In genomic region chr17:76506408-76507328, GRCh38 we compare ENCODE assay signal across 9 cellular contexts. TPM values are rescaled to one million over a fixed set of nuclear protein-coding genes. Genes with fewer than 3 reads are reported as not detected.
DNase-seq lines count a peak whose midpoint lies in the region; ATAC-seq and TF ChIP-seq lines count a peak whose summit lies in the region.
"Had no signal": no experiment of that assay in that cellular context is flagged by ENCODE, and none has a peak within 500 bp of the region (broad histone marks: within the 10 kb centered on the region; RNA-seq: fewer than 3 reads in every experiment).

No MANE protein-coding gene starts in this region.

- DNase-seq in COR-L47 (lab: John Stamatoyannopoulos, UW) = peak; percentile 57
- peak; percentile 96 for DNase-seq in H9
- peak; percentile 59 for DNase-seq in NCI-H226
- peak; percentile 75 for DNase-seq in activated CD4-positive, CD25-positive, alpha-beta regulatory T cell treated with anti-CD3 and anti-CD28 coated beads, Interleukin-2, amount 50 U/mL, for 16 hours (ENCODE audit: low read depth, low spot score)
- peak; percentile 54 for DNase-seq in mammary epithelial cell
- no peak for DNase-seq in kidney epithelial cell (ENCODE audit: low read depth)
- DNase-seq in stimulated activated CD4-positive, alpha-beta T cell treated with anti-CD3 and anti-CD28 coated beads, Interleukin-2, amount 100 ng/mL, for 4 hours (ENCODE audit: low read depth) = peak; percentile 79

- peak overlapping the region in 1 of 2 experiments; percentile 65; a peak in 2 of 5 replicates for H3K4me3 Mint-ChIP-seq in H9
- H3K4me3 Mint-ChIP-seq: T-helper 1 cell treated with Interleukin-12 subunit alpha and Interleukin-12 subunit beta and Interleukin-4 antibody, amounts not matched to agents 30 μg/mL and 1 μg/mL, for 36 hours had no signal

- no peaks in the 10 kb centered on the region for H3K79me1 ChIP-seq in H9 (ENCODE audit: insufficient read depth, low read depth, low read length, poor library complexity, severe bottlenecking)

- H3K4me1 Mint-ChIP-seq in H9 = peaks cover 15 to 26% of the 10 kb centered on the region in 2 experiments

- no CpG with 5 or more reads among the region's 24 CpGs for WGBS in H9 (ENCODE audit: extremely low coverage, insufficient read length, low lambda C conversion rate)
- WGBS in mammary epithelial cell (ENCODE audit: low coverage, missing lambda C conversion rate) = 22% methylated on average over 19 of the region's 24 CpGs

- in situ Hi-C loops in mammary epithelial cell (cut with MboI; ENCODE audit: low sequenced_read_pairs in 2 of 2) = loop anchor here (5.0 to 10.0 kb wide), 4 partner anchors 39 to 202 kb away; partner anchors contain the start of genes AANAT (in 2 of the 2) and QRICH2 (in 1 of the 2)

- H3K9ac ChIP-seq in H9 (ENCODE audit: extremely low read depth, insufficient read length, low read length) = no peak overlapping the region
- no peak overlapping the region for H3K9ac ChIP-seq in mammary epithelial cell (ENCODE audit: insufficient read depth, low read length)

- H3K4me1 ChIP-seq in H9 (ENCODE audit: insufficient read depth, low read length) (peaks cover 1% of the 10 kb centered on the region; the same call in 1 of the 2 replicates), mammary epithelial cell (ENCODE audit: insufficient read depth, low read length) (peaks cover 8% of the 10 kb centered on the region)

- H3K14ac ChIP-seq in H9 (ENCODE audit: insufficient read depth, low read length) = no peak overlapping the region; the same call in 1 of the 2 replicates

- no peaks in the 10 kb centered on the region for H3K27me3 ChIP-seq in H9 (ENCODE audit: insufficient read depth, low read length)
- no peaks in the 10 kb centered on the region for H3K27me3 ChIP-seq in mammary epithelial cell (ENCODE audit: insufficient read depth, low read length)
- peaks cover 2% of the 10 kb centered on the region for H3K27me3 ChIP-seq in kidney epithelial cell (ENCODE audit: control insufficient read depth, insufficient read depth, low read length)

- no peak overlapping the region for H3K56ac ChIP-seq in H9 (ENCODE audit: insufficient read length, low read depth, low read length)

- H3K27ac ChIP-seq in H9 (ENCODE audit: insufficient read length, low read depth, low read length) (no peak overlapping the region), mammary epithelial cell (ENCODE audit: insufficient read depth, low read depth, low read length) (no peak overlapping the region)

- H3K4me2 ChIP-seq in H9 (ENCODE audit: insufficient read depth, insufficient read length, low read length) (no peak overlapping the region), mammary epithelial cell (ENCODE audit: insufficient read depth, low read depth, low read length) (peak overlapping the region; percentile 56)

- H3T11ph ChIP-seq in H9 (ENCODE audit: low read length) = no peak overlapping the region

- no peak overlapping the region for H3K27ac Mint-ChIP-seq in H9
- H3K27ac Mint-ChIP-seq: T-helper 1 cell treated with Interleukin-12 subunit alpha and Interleukin-12 subunit beta and Interleukin-4 antibody, amounts not matched to agents 30 μg/mL and 1 μg/mL, for 36 hours had no signal

- H2BK20ac ChIP-seq in H9 (ENCODE audit: low read depth, low read length, poor library complexity, severe bottlenecking) = no peak overlapping the region

- H3K9me3 ChIP-seq in H9 (ENCODE audit: control insufficient read depth, low read depth, low read length) = no peaks in the 10 kb centered on the region
- no peaks in the 10 kb centered on the region for H3K9me3 ChIP-seq in mammary epithelial cell (replicated peaks; ENCODE audit: insufficient read depth, low read length)

- H2AFZ ChIP-seq in H9 (ENCODE audit: low read length) (no peak overlapping the region), mammary epithelial cell (ENCODE audit: low read depth, low read length) (peak overlapping the region; percentile 77)

- H3K36me3 ChIP-seq in mammary epithelial cell (ENCODE audit: insufficient read depth, low read length) (no peaks in the 10 kb centered on the region), kidney epithelial cell (ENCODE audit: control insufficient read depth, insufficient read depth, low read length) (no peaks in the 10 kb centered on the region)

- H2BK5ac ChIP-seq in H9 (ENCODE audit: insufficient read length, low read length) = no peak overlapping the region

- no peak overlapping the region for H4K91ac ChIP-seq in H9 (ENCODE audit: insufficient read length, low read depth, low read length)

- dilution Hi-C loops in mammary epithelial cell (cut with HindIII; ENCODE audit: low sequenced_read_pairs) = loop anchor here (10.0 kb wide), 1 partner anchor 112 kb away; no protein-coding TSS in a partner anchor

- CTCF ChIA-PET in mammary epithelial cell (lab: Charles Lee; ENCODE audit: low non-redundant PET) = interaction anchor here (0.6 kb wide), 1 partner anchor 39 kb away, joined by 3 read pairs; the partner anchor contains the start of gene AANAT

- BruUV-seq in mammary epithelial cell (replicated peaks; lab: Mats Ljungman, UMichigan) = no TSS peak

- H3K36me3 Mint-ChIP-seq in H9 (ENCODE audit: insufficient read depth in 1 of 3, low read depth in 3 of 3) = no peaks in the 10 kb centered on the region

- H4K20me1 ChIP-seq in H9 (ENCODE audit: control insufficient read depth, insufficient read depth, insufficient read length) = no peaks in the 10 kb centered on the region
- no peaks in the 10 kb centered on the region for H4K20me1 ChIP-seq in mammary epithelial cell (ENCODE audit: insufficient read depth, low read length)

- H3K4me3 ChIP-seq in mammary epithelial cell (replicated peaks in 1 of 3; ENCODE audit: insufficient read depth in 1 of 3, low read depth in 2 of 3, low read length in 3 of 3) = no peak overlapping the region
- H3K4me3 ChIP-seq in kidney epithelial cell (ENCODE audit: low read depth, low read length) = no peak overlapping the region

- no peak overlapping the region for H3K23ac ChIP-seq in H9 (ENCODE audit: insufficient read length, low read depth, low read length)

- H3K4ac ChIP-seq in H9 (ENCODE audit: low read depth, low read length) = no peak overlapping the region

- H3K79me2 ChIP-seq in H9 (ENCODE audit: insufficient read depth, low read length) (no peaks in the 10 kb centered on the region), mammary epithelial cell (ENCODE audit: insufficient read depth, low read length) (no peaks in the 10 kb centered on the region)

- no peak overlapping the region for H2BK15ac ChIP-seq in H9 (ENCODE audit: low read depth, low read length)

- no peak overlapping the region for H4K5ac ChIP-seq in H9 (ENCODE audit: insufficient read length, low read depth, low read length)

- no peak overlapping the region for H3K18ac ChIP-seq in H9 (ENCODE audit: insufficient read length, low read depth, low read length)

- H3K27me3 Mint-ChIP-seq in H9 (ENCODE audit: low read depth) = peaks cover 27% of the 10 kb centered on the region

- H4K8ac ChIP-seq in H9 (replicated peaks; ENCODE audit: insufficient read length, low read depth, low read length) = no peak overlapping the region

- H2BK120ac ChIP-seq in H9 (ENCODE audit: low read depth, low read length, poor library complexity, severe bottlenecking) = no peak overlapping the region

- H2BK12ac ChIP-seq in H9 (ENCODE audit: insufficient read length, low read depth, low read length) = no peak overlapping the region

- H3K23me2 ChIP-seq in H9 (ENCODE audit: insufficient read length, low read depth, low read length, poor library complexity, severe bottlenecking) = no peaks in the 10 kb centered on the region

- intact Hi-C loops in mammary epithelial cell (cut with micrococcal nuclease) = loop anchor here (1.0 to 5.0 kb wide), 4 partner anchors 40 to 204 kb away; no protein-coding TSS in a partner anchor

- no peaks in the 10 kb centered on the region; a peak in 2 of 5 replicates for H3K9me3 Mint-ChIP-seq in H9
- H3K9me3 Mint-ChIP-seq: T-helper 1 cell treated with Interleukin-12 subunit alpha and Interleukin-12 subunit beta and Interleukin-4 antibody, amounts not matched to agents 30 μg/mL and 1 μg/mL, for 36 hours had no signal

- TF ChIP-seq CTCF in H9 (conservative IDR thresholded peaks at IDR 0.05) (peak; percentile 98), mammary epithelial cell (conservative IDR thresholded peaks at IDR 0.05 in 1 of 2, IDR thresholded peaks at IDR 0.05 in 1 of 2; ENCODE audit: extremely low read depth in 1 of 2, insufficient read depth in 1 of 2, low read depth in 1 of 2, low read length in 2 of 2) (peak; percentile 85 to 95), kidney epithelial cell (IDR thresholded peaks at IDR 0.05; ENCODE audit: insufficient read depth, low read length, poor library complexity, severe bottlenecking) (peak; percentile 79)

- ATAC-seq in HG03280 (IDR thresholded peaks at IDR 0.05; ENCODE audit: unreplicated experiment) = no peak

- no peak overlapping the region for H2AK5ac ChIP-seq in H9 (ENCODE audit: insufficient read length, low read length)

RNA-seq across cellular contexts. Expression of gene RHBDF2, which starts 5.4 kb away (rescaled TPM):
- total RNA-seq in H9 (2021) (17.1 and 19.7 TPM in 2 replicates), mammary epithelial cell (10 to 100 TPM; 22.0 to 51.3 TPM), kidney epithelial cell (101 and 111 TPM in 2 replicates)
- 30.6 TPM for polyA plus RNA-seq in mammary epithelial cell
- 21.1 TPM for polyA minus RNA-seq in mammary epithelial cell

RNA-seq across cellular contexts. Expression of gene CYGB, which starts 30.8 kb away (rescaled TPM):
- 2.4 and 2.8 TPM in 2 replicates for total RNA-seq in H9 (2021)
- total RNA-seq in mammary epithelial cell = 10 to 100 TPM in 1 of 2 donors, 1 to 10 TPM in 1; 3.3 to 17.0 TPM
- polyA plus RNA-seq in mammary epithelial cell = 18.8 TPM
- polyA minus RNA-seq in mammary epithelial cell = 18.6 TPM
- total RNA-seq in kidney epithelial cell = 16.9 and 19.9 TPM in 2 replicates

RNA-seq across cellular contexts. Expression of gene PRCD, which starts 33.2 kb away (rescaled TPM):
- total RNA-seq in H9 (2021) (0.42 and 0.46 TPM in 2 replicates), mammary epithelial cell (1 to 10 TPM in 1 of 2 donors, under 1 TPM in 1; 0.66 to 1.2 TPM), kidney epithelial cell (not detected in 2 replicates)
- 0.71 TPM for polyA plus RNA-seq in mammary epithelial cell
- not detected for polyA minus RNA-seq in mammary epithelial cell

RNA-seq across cellular contexts. Expression of gene AANAT, which starts 39.3 kb away (rescaled TPM):
- total RNA-seq in H9 (2021) = 0.15 and 0.55 TPM in 2 replicates
- not detected for total RNA-seq in mammary epithelial cell
- 0.16 TPM for polyA plus RNA-seq in mammary epithelial cell
- not detected for polyA minus RNA-seq in mammary epithelial cell
- not detected in 2 replicates for total RNA-seq in kidney epithelial cell

RNA-seq across cellular contexts. Expression of gene UBE2O, which starts 53.7 kb away (rescaled TPM):
- total RNA-seq in H9 (2021) (47.7 and 52.6 TPM in 2 replicates), mammary epithelial cell (10 to 100 TPM; 20.8 to 21.3 TPM), kidney epithelial cell (12.6 and 15.5 TPM in 2 replicates)
- polyA plus RNA-seq in mammary epithelial cell = 14.9 TPM
- 102 TPM for polyA minus RNA-seq in mammary epithelial cell
